20 cellular contexts compared by ENCODE assay signal in the genomic region with DNA sequence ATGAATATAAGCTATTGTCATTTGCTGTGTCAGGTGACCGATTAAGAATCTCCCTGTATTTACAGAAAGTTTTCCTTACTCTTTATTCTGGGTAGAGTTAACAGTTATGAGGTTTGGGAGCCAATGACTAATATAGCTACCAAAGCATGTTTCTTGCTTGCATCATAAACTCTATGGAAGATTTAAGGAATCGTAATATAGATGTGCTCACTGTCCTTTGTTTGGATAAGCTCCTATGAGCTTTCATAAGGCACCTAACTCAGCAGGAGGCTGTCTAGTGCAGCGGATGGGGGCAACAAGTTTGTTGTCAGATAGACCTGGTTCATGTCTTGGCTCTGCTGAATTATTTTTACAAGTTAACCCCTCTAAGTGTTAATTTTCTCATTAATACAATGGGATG.
DNase-seq lines count a peak whose midpoint lies in the region; ATAC-seq and TF ChIP-seq lines count a peak whose summit lies in the region.
"Had no signal": no experiment of that assay in that cellular context is flagged by ENCODE, and none has a peak within 500 bp of the region (broad histone marks: within the 10 kb centered on the region; RNA-seq: fewer than 3 reads in every experiment).

No MANE protein-coding gene starts in this region.

- no peak overlapping the region for H3K27ac Mint-ChIP-seq in CD4-positive, alpha-beta T cell
- H3K27ac Mint-ChIP-seq: B cell; CD4-positive, CD25-positive, alpha-beta regulatory T cell; CD8-positive, alpha-beta memory T cell had no signal

- intact Hi-C loops in left ventricle myocardium inferior (cut with micrococcal nuclease) = no loop called here
- intact Hi-C loops in CD4-positive, alpha-beta T cell (cut with DNase I, micrococcal nuclease) = no loop called here

- TF ChIP-seq CTCF in cardiac muscle cell (IDR thresholded peaks at IDR 0.05; ENCODE audit: low read depth, low read length) = no peak
- no peak for TF ChIP-seq CTCF in left ventricle myocardium inferior (IDR thresholded peaks at IDR 0.05; ENCODE audit: borderline replicate concordance)
- TF ChIP-seq CTCF in CD4-positive, alpha-beta T cell (IDR thresholded peaks at IDR 0.05) = no peak

- H3K36me3 ChIP-seq in cardiac muscle cell (no peaks in the 10 kb centered on the region), left ventricle myocardium inferior (no peaks in the 10 kb centered on the region)
- H3K36me3 ChIP-seq: BLaER1 had no signal

- DNase-seq in DMS 273 (lab: John Stamatoyannopoulos, UW; ENCODE audit: unreplicated experiment) = peak; percentile 4
- no peak for DNase-seq in DMS 273 treated with DMSO at 0.1 percent for 48 hours (lab: John Stamatoyannopoulos, UW)
- DNase-seq in cardiac muscle cell (ENCODE audit: low read depth in 1 of 2, low spot score in 1 of 2) = no peak
- DNase-seq in left ventricle myocardium inferior = no peak
- peak; percentile 11 for DNase-seq in SW480 (ENCODE audit: low spot score)
- DNase-seq in CD4-positive, alpha-beta T cell = no peak
- DNase-seq: CD4-positive, CD25-positive, alpha-beta regulatory T cell; CD8-positive, alpha-beta memory T cell; DMS153; EL; GDM1; GM23248; H7; HCEC 1CT had no signal

- H3K4me1 Mint-ChIP-seq in CD4-positive, alpha-beta T cell (ENCODE audit: low read depth) = no peaks in the 10 kb centered on the region
- H3K4me1 Mint-ChIP-seq: B cell; CD4-positive, CD25-positive, alpha-beta regulatory T cell; CD8-positive, alpha-beta memory T cell had no signal

- CTCF ChIA-PET in CD4-positive, alpha-beta T cell (lab: Charles Lee) = no interaction called here

- H3K4me3 ChIP-seq in cardiac muscle cell (no peak overlapping the region), left ventricle myocardium inferior (no peak overlapping the region)
- H3K4me3 ChIP-seq: BLaER1, GM12878, GM23248 had no signal

- no peaks in the 10 kb centered on the region for H3K9me3 Mint-ChIP-seq in CD4-positive, alpha-beta T cell

- POLR2A ChIA-PET in CD4-positive, alpha-beta T cell (lab: Charles Lee) = no interaction called here

- H3K27ac ChIP-seq in cardiac muscle cell = peak overlapping the region; percentile 81
- no peak overlapping the region for H3K27ac ChIP-seq in left ventricle myocardium inferior (replicated peaks)
- H3K27ac ChIP-seq in CD4-positive, alpha-beta T cell (ENCODE audit: low read depth, low read length) = no peak overlapping the region
- H3K27ac ChIP-seq: 22Rv1, BLaER1, C4-2B, GM23248 had no signal

- no peak overlapping the region for H3K4me3 Mint-ChIP-seq in CD4-positive, alpha-beta T cell
- H3K4me3 Mint-ChIP-seq: B cell; CD4-positive, CD25-positive, alpha-beta regulatory T cell; CD8-positive, alpha-beta memory T cell had no signal

- H3K4me1 ChIP-seq in cardiac muscle cell (ENCODE audit: low read depth) = peaks cover 20% of the 10 kb centered on the region
- no peaks in the 10 kb centered on the region for H3K4me1 ChIP-seq in left ventricle myocardium inferior
- H3K4me1 ChIP-seq: BLaER1 had no signal

- peaks cover 13% of the 10 kb centered on the region for H3K27me3 Mint-ChIP-seq in CD4-positive, alpha-beta T cell
- H3K27me3 Mint-ChIP-seq: CD4-positive, CD25-positive, alpha-beta regulatory T cell had no signal

- ATAC-seq in HG02588 (IDR thresholded peaks at IDR 0.05; ENCODE audit: unreplicated experiment) = no peak
- no peak for ATAC-seq in CD4-positive, alpha-beta T cell (ENCODE audit: poor library complexity)
- ATAC-seq: GM12878 had no signal

- no peaks in the 10 kb centered on the region for H3K27me3 ChIP-seq in cardiac muscle cell
- no peaks in the 10 kb centered on the region for H3K27me3 ChIP-seq in left ventricle myocardium inferior (ENCODE audit: low read depth)
- no peaks in the 10 kb centered on the region for H3K27me3 ChIP-seq in CD4-positive, alpha-beta T cell (ENCODE audit: control insufficient read depth, insufficient read depth, low read length)
- H3K27me3 ChIP-seq: BLaER1 had no signal

- no peaks in the 10 kb centered on the region for H3K36me3 Mint-ChIP-seq in CD4-positive, alpha-beta T cell (ENCODE audit: low read depth)
- H3K36me3 Mint-ChIP-seq: CD4-positive, CD25-positive, alpha-beta regulatory T cell; CD8-positive, alpha-beta memory T cell had no signal

- H3K9me3 ChIP-seq in cardiac muscle cell (ENCODE audit: low read depth) (no peaks in the 10 kb centered on the region), left ventricle myocardium inferior (replicated peaks) (no peaks in the 10 kb centered on the region)
- no peaks in the 10 kb centered on the region for H3K9me3 ChIP-seq in CD4-positive, alpha-beta T cell (ENCODE audit: control insufficient read depth, low read length)
- H3K9me3 ChIP-seq: BLaER1 had no signal

Comparison
In these comparisons a context has a peak if more than half of its experiments do, and no peak if none do; other contexts are left out.
1. DNase-seq: peak in DMS 273 (single experiment) and SW480 (single experiment); none in DMS 273 treated with DMSO at 0.1 percent for 48 hours (single experiment), cardiac muscle cell (0 of 2), left ventricle myocardium inferior (single experiment) and CD4-positive, alpha-beta T cell (0 of 10).